20 cellular contexts compared by ENCODE assay signal in the genomic region with DNA sequence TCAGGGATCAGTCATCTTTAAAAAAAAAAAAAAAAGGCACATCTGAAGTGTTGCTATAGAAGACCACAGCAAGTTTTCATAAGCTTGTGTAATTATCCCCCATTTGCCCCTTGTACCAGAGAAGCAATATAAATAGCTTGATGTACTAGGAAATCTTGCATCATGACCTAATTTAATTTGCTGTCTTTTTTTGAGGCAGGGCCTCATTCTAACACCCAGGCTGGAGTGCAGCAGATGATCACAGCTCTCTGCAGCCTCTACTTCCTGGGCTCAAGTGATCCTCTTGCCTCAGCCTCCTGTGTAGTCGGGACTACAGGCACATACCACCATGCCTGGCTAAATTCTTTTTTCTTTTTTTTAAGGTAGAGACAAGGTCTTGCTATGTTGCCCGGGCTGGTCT.
A peak's percentile ranks its signal among the peaks of the same experiment; 100 is the strongest.
DNase-seq lines count a peak whose midpoint lies in the region; ATAC-seq, FAIRE-seq and TF ChIP-seq lines count a peak whose summit lies in the region.
"Had no signal": no experiment of that assay in that cellular context is flagged by ENCODE, and none has a peak within 500 bp of the region (broad histone marks: within the 10 kb centered on the region; RNA-seq: fewer than 3 reads in every experiment).

No MANE protein-coding gene starts in this region.

- H3K27ac Mint-ChIP-seq in CD4-positive, alpha-beta T cell, result peak overlapping the region; percentile 5
- H3K27ac Mint-ChIP-seq: CD8-positive, alpha-beta T cell had no signal

- FAIRE-seq in GM12878 (lab: Jason Lieb, UNC), result no peak
- FAIRE-seq: RCC 7860 had no signal

- H3K4me3 ChIP-seq in GM12878 (no peak overlapping the region), SJCRH30 (no peak overlapping the region), tibial artery (no peak overlapping the region)
- H3K4me3 ChIP-seq: BLaER1 had no signal

- CTCF ChIA-PET in CD4-positive, alpha-beta T cell (lab: Charles Lee), result interaction anchor here (0.7 to 1.2 kb wide), 2 partner anchors 67 to 77 kb away, joined by 3 read pairs; no protein-coding TSS in a partner anchor
- CTCF ChIA-PET in GM12878 (lab: Yijun Ruan, JAX), result interaction anchor here (0.6 to 1.5 kb wide), 3 partner anchors 8 to 352 kb away, joined by 3 to 8 read pairs (median 4); no protein-coding TSS in a partner anchor

- in situ Hi-C loops in GM12878 (cut with MboI), result no loop called here

- no peaks in the 10 kb centered on the region for H3K9me3 Mint-ChIP-seq in CD4-positive, alpha-beta T cell
- H3K9me3 Mint-ChIP-seq: CD8-positive, alpha-beta T cell had no signal

- SMC1A ChIA-PET in GM12878 (lab: Charles Lee; ENCODE audit: uncharacterized antibody, unreplicated experiment), result interaction anchor here (0.9 to 1.1 kb wide), 2 partner anchors 10 to 12 kb away, joined by 3 read pairs; no protein-coding TSS in a partner anchor

- H3K27me3 ChIP-seq in CD4-positive, alpha-beta T cell (ENCODE audit: control insufficient read depth, insufficient read depth, low read length), result no peaks in the 10 kb centered on the region
- H3K27me3 ChIP-seq in GM12878 (replicated peaks in 1 of 2; ENCODE audit: control insufficient read depth in 2 of 2, insufficient read depth in 2 of 2, low read length in 1 of 2) (no peaks in the 10 kb centered on the region), SJCRH30 (no peaks in the 10 kb centered on the region), tibial artery (no peaks in the 10 kb centered on the region)
- H3K27me3 ChIP-seq: BLaER1 had no signal

- H3K4me3 Mint-ChIP-seq in CD4-positive, alpha-beta T cell, result no peak overlapping the region
- H3K4me3 Mint-ChIP-seq: CD8-positive, alpha-beta T cell had no signal

- no peak overlapping the region for H2AFZ ChIP-seq in GM12878 (ENCODE audit: control insufficient read depth, low read depth, low read length)

- no peaks in the 10 kb centered on the region for H3K27me3 Mint-ChIP-seq in CD4-positive, alpha-beta T cell

- TF ChIP-seq RAD21 in GM12878 (IDR thresholded peaks at IDR 0.05; ENCODE audit: insufficient read depth, low read depth, low read length), result no peak

- no peaks in the 10 kb centered on the region for H3K4me1 ChIP-seq in GM12878 (ENCODE audit: control insufficient read depth, insufficient read depth, low read length)
- H3K4me1 ChIP-seq in SJCRH30, result no peaks in the 10 kb centered on the region
- H3K4me1 ChIP-seq in tibial artery, result no peaks in the 10 kb centered on the region
- H3K4me1 ChIP-seq: BLaER1 had no signal

- H4K20me1 ChIP-seq in GM12878 (ENCODE audit: control insufficient read depth, insufficient read depth), result no peaks in the 10 kb centered on the region

- peaks cover 0 to 21% of the 10 kb centered on the region in 2 experiments for H3K36me3 ChIP-seq in GM12878 (ENCODE audit: control insufficient read depth in 2 of 2, insufficient read depth in 2 of 2, low read length in 1 of 2)
- H3K36me3 ChIP-seq in SJCRH30, result peaks cover 43% of the 10 kb centered on the region
- H3K36me3 ChIP-seq in tibial artery, result peaks cover 19 to 50% (median 25%) of the 10 kb centered on the region in 3 donors

- 93% methylated on average over 2 of the region's 2 CpGs for WGBS in GM12878 (ENCODE audit: insufficient coverage, insufficient replicate concordance, low lambda C conversion rate, missing lambda C conversion rate)

- no peak for TF ChIP-seq CTCF in CD4-positive, alpha-beta T cell (IDR thresholded peaks at IDR 0.05)
- TF ChIP-seq CTCF in GM12878 (IDR thresholded peaks at IDR 0.05 in 2 of 3, conservative IDR thresholded peaks at IDR 0.05 in 1 of 3; ENCODE audit: control insufficient read depth in 2 of 3, extremely low read depth in 1 of 3, insufficient read depth in 1 of 3, low read depth in 3 of 3, low read length in 3 of 3), result no peak
- TF ChIP-seq CTCF in tibial artery (IDR thresholded peaks at IDR 0.05), result no peak

- RAD21 ChIA-PET in GM12878 (lab: Charles Lee; ENCODE audit: unreplicated experiment), result no interaction called here

- H3K4me1 Mint-ChIP-seq in CD4-positive, alpha-beta T cell (ENCODE audit: low read depth), result peaks cover 19% of the 10 kb centered on the region

- no peaks in the 10 kb centered on the region for H3K9me3 ChIP-seq in CD4-positive, alpha-beta T cell (ENCODE audit: control insufficient read depth, low read length)
- H3K9me3 ChIP-seq in GM12878 (replicated peaks; ENCODE audit: control insufficient read depth, insufficient read depth, low read length), result no peaks in the 10 kb centered on the region
- no peaks in the 10 kb centered on the region for H3K9me3 ChIP-seq in SJCRH30 (replicated peaks)
- H3K9me3 ChIP-seq in tibial artery, result no peaks in the 10 kb centered on the region
- H3K9me3 ChIP-seq: BLaER1 had no signal

- no peak for TF ChIP-seq POLR2A in GM12878 (IDR thresholded peaks at IDR 0.05; ENCODE audit: low read depth, low read length)

- no peak overlapping the region for H3K4me2 ChIP-seq in GM12878 (ENCODE audit: control insufficient read depth, insufficient read depth)
- H3K4me2 ChIP-seq: BLaER1 had no signal

- POLR2A ChIA-PET in CD4-positive, alpha-beta T cell (lab: Charles Lee), result interaction anchor here (0.6 to 0.7 kb wide), 2 partner anchors 212 to 337 kb away, joined by 3 read pairs; no protein-coding TSS in a partner anchor
- POLR2A ChIA-PET in GM12878 (lab: Charles Lee), result interaction anchor here (0.7 kb wide), 1 partner anchor 21 kb away, joined by 5 read pairs; no protein-coding TSS in a partner anchor

- H3K9ac ChIP-seq in GM12878 (ENCODE audit: control insufficient read depth, insufficient read depth, low read length), result no peak overlapping the region
- H3K9ac ChIP-seq: BLaER1 had no signal

- no peak for DNase-seq in CD4-positive, alpha-beta T cell
- DNase-seq in LHCN-M2 (ENCODE audit: low read depth) (peak; percentile 5), NOMO-1 treated with DMSO at 0.1 percent for 48 hours (lab: John Stamatoyannopoulos, UW; ENCODE audit: unreplicated experiment) (peak; percentile 54), GM12878 (ENCODE audit: low read depth, low spot score) (no peak), SJCRH30 (no peak), tibial artery (no peak), ureter (ENCODE audit: low spot score) (no peak)
- DNase-seq: Calu3; CD8-positive, alpha-beta T cell; GOT3; NCI-H1048; NCI-H1436; NCI-H1930; NCI-H345; NCI-H526; Right ventricle myocardium superior had no signal

- no peaks in the 10 kb centered on the region; the same call in 1 of the 2 replicates for H3K79me2 ChIP-seq in GM12878 (ENCODE audit: control insufficient read depth, insufficient read depth, low read length)

- TF ChIP-seq EP300 in GM12878 (IDR thresholded peaks at IDR 0.05; ENCODE audit: borderline replicate concordance in 1 of 2, control insufficient read depth in 1 of 2, low read depth in 2 of 2, low read length in 2 of 2), result no peak

- TSS peak; percentile 8 for BruUV-seq in GM12878 (replicated peaks; lab: Mats Ljungman, UMichigan)

- peaks cover 93% of the 10 kb centered on the region for H3K36me3 Mint-ChIP-seq in CD4-positive, alpha-beta T cell (ENCODE audit: low read depth)

- intact Hi-C loops in CD4-positive, alpha-beta T cell (cut with DNase I, micrococcal nuclease), result no loop called here
- intact Hi-C loops in GM12878 (cut with micrococcal nuclease; ENCODE audit: unreplicated experiment) (no loop called here), tibial artery (cut with DNase I; ENCODE audit: low total_unique reads) (no loop called here)

- H3K27ac ChIP-seq in CD4-positive, alpha-beta T cell (ENCODE audit: low read depth, low read length), result no peak overlapping the region
- H3K27ac ChIP-seq in GM12878 (ENCODE audit: control insufficient read depth, insufficient read depth), result no peak overlapping the region
- H3K27ac ChIP-seq in SJCRH30, result no peak overlapping the region
- H3K27ac ChIP-seq in tibial artery, result no peak overlapping the region
- H3K27ac ChIP-seq: BLaER1 had no signal

- no peak for ATAC-seq in CD4-positive, alpha-beta T cell (ENCODE audit: poor library complexity)
- ATAC-seq in GM12878 (no peak), GM18511 (IDR thresholded peaks at IDR 0.05; ENCODE audit: unreplicated experiment) (no peak)
- ATAC-seq: CD8-positive, alpha-beta T cell; HCT116 had no signal

TF ChIP-seq in GM12878, 131 proteins besides CTCF, POLR2A, EP300 and RAD21 (continues in another document):
- TF ChIP-seq YY1 (IDR thresholded peaks at IDR 0.05; ENCODE audit: low read depth, low read length), result no peak
- TF ChIP-seq, protein P1, sequence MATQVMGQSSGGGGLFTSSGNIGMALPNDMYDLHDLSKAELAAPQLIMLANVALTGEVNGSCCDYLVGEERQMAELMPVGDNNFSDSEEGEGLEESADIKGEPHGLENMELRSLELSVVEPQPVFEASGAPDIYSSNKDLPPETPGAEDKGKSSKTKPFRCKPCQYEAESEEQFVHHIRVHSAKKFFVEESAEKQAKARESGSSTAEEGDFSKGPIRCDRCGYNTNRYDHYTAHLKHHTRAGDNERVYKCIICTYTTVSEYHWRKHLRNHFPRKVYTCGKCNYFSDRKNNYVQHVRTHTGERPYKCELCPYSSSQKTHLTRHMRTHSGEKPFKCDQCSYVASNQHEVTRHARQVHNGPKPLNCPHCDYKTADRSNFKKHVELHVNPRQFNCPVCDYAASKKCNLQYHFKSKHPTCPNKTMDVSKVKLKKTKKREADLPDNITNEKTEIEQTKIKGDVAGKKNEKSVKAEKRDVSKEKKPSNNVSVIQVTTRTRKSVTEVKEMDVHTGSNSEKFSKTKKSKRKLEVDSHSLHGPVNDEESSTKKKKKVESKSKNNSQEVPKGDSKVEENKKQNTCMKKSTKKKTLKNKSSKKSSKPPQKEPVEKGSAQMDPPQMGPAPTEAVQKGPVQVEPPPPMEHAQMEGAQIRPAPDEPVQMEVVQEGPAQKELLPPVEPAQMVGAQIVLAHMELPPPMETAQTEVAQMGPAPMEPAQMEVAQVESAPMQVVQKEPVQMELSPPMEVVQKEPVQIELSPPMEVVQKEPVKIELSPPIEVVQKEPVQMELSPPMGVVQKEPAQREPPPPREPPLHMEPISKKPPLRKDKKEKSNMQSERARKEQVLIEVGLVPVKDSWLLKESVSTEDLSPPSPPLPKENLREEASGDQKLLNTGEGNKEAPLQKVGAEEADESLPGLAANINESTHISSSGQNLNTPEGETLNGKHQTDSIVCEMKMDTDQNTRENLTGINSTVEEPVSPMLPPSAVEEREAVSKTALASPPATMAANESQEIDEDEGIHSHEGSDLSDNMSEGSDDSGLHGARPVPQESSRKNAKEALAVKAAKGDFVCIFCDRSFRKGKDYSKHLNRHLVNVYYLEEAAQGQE (IDR thresholded peaks at IDR 0.05; ENCODE audit: low read depth, low read length), result no peak
- TF ChIP-seq ZNF217 (IDR thresholded peaks at IDR 0.05), result no peak
- no peak for TF ChIP-seq TARDBP (IDR thresholded peaks at IDR 0.05; ENCODE audit: borderline replicate concordance)
- TF ChIP-seq, protein P2, sequence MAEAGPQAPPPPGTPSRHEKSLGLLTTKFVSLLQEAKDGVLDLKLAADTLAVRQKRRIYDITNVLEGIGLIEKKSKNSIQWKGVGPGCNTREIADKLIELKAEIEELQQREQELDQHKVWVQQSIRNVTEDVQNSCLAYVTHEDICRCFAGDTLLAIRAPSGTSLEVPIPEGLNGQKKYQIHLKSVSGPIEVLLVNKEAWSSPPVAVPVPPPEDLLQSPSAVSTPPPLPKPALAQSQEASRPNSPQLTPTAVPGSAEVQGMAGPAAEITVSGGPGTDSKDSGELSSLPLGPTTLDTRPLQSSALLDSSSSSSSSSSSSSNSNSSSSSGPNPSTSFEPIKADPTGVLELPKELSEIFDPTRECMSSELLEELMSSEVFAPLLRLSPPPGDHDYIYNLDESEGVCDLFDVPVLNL (IDR thresholded peaks at IDR 0.05; ENCODE audit: low read depth, low read length), result no peak

Comparison
In these comparisons a context has a peak if more than half of its experiments do, and no peak if none do; other contexts are left out.
1. DNase-seq: peak in LHCN-M2 (single experiment) and NOMO-1 treated with DMSO at 0.1 percent for 48 hours (single experiment); none in CD4-positive, alpha-beta T cell (0 of 10), GM12878 (single experiment), SJCRH30 (0 of 2), tibial artery (0 of 2) and ureter (single experiment).